In the genomic region with DNA sequence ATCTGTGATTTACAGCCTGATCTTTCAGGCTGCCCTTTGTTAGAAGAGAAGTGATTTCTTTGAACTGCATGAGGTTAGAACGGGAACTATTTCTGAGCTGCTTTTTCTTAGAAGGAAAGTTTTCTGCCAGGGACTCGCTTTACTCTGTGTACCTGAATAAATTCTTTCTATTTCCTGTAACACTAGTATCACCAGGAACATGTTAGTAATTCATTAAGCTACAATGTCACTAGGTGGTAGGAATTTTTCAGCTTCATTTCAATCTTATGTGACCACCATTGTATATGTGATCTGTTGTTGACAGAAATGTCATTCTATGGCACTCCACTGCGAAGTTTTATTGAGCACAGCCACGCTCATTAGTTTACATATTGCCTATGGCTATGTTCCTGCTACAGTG, we compare ENCODE assay signal across 16 cellular contexts.
DNase-seq lines count a peak whose midpoint lies in the region; ATAC-seq and TF ChIP-seq lines count a peak whose summit lies in the region.
"Had no signal": no experiment of that assay in that cellular context is flagged by ENCODE, and none has a peak within 500 bp of the region (broad histone marks: within the 10 kb centered on the region; RNA-seq: fewer than 3 reads in every experiment).

No MANE protein-coding gene starts in this region.

- peak overlapping the region; percentile 83 for H3K27ac ChIP-seq in cardiac muscle cell
- H3K27ac ChIP-seq in right atrium auricular region = no peak overlapping the region
- no peak overlapping the region for H3K27ac ChIP-seq in SK-N-MC
- no peak overlapping the region for H3K27ac ChIP-seq in psoas muscle
- H3K27ac ChIP-seq: BLaER1 had no signal

- H3K27ac Mint-ChIP-seq in nephron (peak overlapping the region; percentile 57 to 91 (median 88)), type B pancreatic cell (peak overlapping the region; percentile 67)
- H3K27ac Mint-ChIP-seq: IgD-negative memory B cell had no signal

- ATAC-seq in HG02973 (IDR thresholded peaks at IDR 0.05; ENCODE audit: unreplicated experiment) (no peak), psoas muscle (no peak)

- H3K27me3 ChIP-seq in cardiac muscle cell (no peaks in the 10 kb centered on the region), right atrium auricular region (no peaks in the 10 kb centered on the region), psoas muscle (ENCODE audit: insufficient read depth in 3 of 3, low read length in 2 of 3) (no peaks in the 10 kb centered on the region)

- H3K4me1 ChIP-seq in cardiac muscle cell (ENCODE audit: low read depth) (no peaks in the 10 kb centered on the region), right atrium auricular region (no peaks in the 10 kb centered on the region), psoas muscle (no peaks in the 10 kb centered on the region)
- H3K4me1 ChIP-seq: BLaER1 had no signal

- H3K36me3 Mint-ChIP-seq in nephron (ENCODE audit: low read depth) (no peaks in the 10 kb centered on the region), type B pancreatic cell (no peaks in the 10 kb centered on the region)
- H3K36me3 Mint-ChIP-seq: CD8-positive, alpha-beta memory T cell; IgD-negative memory B cell had no signal

- H3K27me3 Mint-ChIP-seq in nephron (ENCODE audit: low read depth) (no peaks in the 10 kb centered on the region), type B pancreatic cell (no peaks in the 10 kb centered on the region)
- H3K27me3 Mint-ChIP-seq: CD8-positive, alpha-beta memory T cell; IgD-negative memory B cell had no signal

- intact Hi-C loops in psoas muscle (cut with DNase I) = no loop called here

- peaks cover 11% of the 10 kb centered on the region for H3K9me3 Mint-ChIP-seq in nephron
- H3K9me3 Mint-ChIP-seq in type B pancreatic cell = no peaks in the 10 kb centered on the region

- no peaks in the 10 kb centered on the region for H3K9me3 ChIP-seq in cardiac muscle cell (ENCODE audit: low read depth)
- H3K9me3 ChIP-seq in right atrium auricular region = no peaks in the 10 kb centered on the region
- H3K9me3 ChIP-seq in SK-N-MC (ENCODE audit: low read depth, low read length) = no peaks in the 10 kb centered on the region
- H3K9me3 ChIP-seq in psoas muscle = no peaks in the 10 kb centered on the region

- DNase-seq in cardiac muscle cell (ENCODE audit: low read depth in 1 of 2, low spot score in 1 of 2) = no peak
- no peak for DNase-seq in right atrium auricular region (ENCODE audit: low spot score)
- no peak for DNase-seq in SK-N-MC (ENCODE audit: low read depth, low spot score)
- no peak for DNase-seq in type B pancreatic cell (ENCODE audit: extremely low spot score, unreplicated experiment)
- no peak for DNase-seq in GM19238 (ENCODE audit: insufficient read length, low spot score)
- DNase-seq in psoas muscle = no peak
- DNase-seq: CD8-positive, alpha-beta memory T cell; H7; Kasumi-1; NCI-H187; NCI-H510A; NCI-H82 had no signal

- 19 to 33% (median 21%) methylated on average over 4 of the region's 4 CpGs for WGBS in psoas muscle, 3 donors

- H3K9ac ChIP-seq in SK-N-MC (ENCODE audit: insufficient read length) = no peak overlapping the region
- H3K9ac ChIP-seq: BLaER1 had no signal

- H3K4me1 Mint-ChIP-seq in nephron (peaks cover 17% of the 10 kb centered on the region), type B pancreatic cell (ENCODE audit: unreplicated experiment) (peaks cover 10% of the 10 kb centered on the region)
- H3K4me1 Mint-ChIP-seq: CD8-positive, alpha-beta memory T cell; IgD-negative memory B cell had no signal

- TF ChIP-seq CTCF in cardiac muscle cell (IDR thresholded peaks at IDR 0.05; ENCODE audit: low read depth, low read length) = no peak
- TF ChIP-seq CTCF in right atrium auricular region (IDR thresholded peaks at IDR 0.05) = no peak
- TF ChIP-seq CTCF in nephron (IDR thresholded peaks at IDR 0.05; ENCODE audit: unreplicated experiment in 3 of 3) = no peak
- no peak for TF ChIP-seq CTCF in type B pancreatic cell (conservative IDR thresholded peaks at IDR 0.05)
- TF ChIP-seq CTCF in psoas muscle (IDR thresholded peaks at IDR 0.05) = no peak

- H3K4me3 Mint-ChIP-seq in nephron (peak overlapping the region in 2 of 3 experiments; percentile 38 to 39), type B pancreatic cell (peak overlapping the region; percentile 51)
- H3K4me3 Mint-ChIP-seq: CD8-positive, alpha-beta memory T cell; IgD-negative memory B cell had no signal

- H3K36me3 ChIP-seq in cardiac muscle cell (no peaks in the 10 kb centered on the region), right atrium auricular region (no peaks in the 10 kb centered on the region), SK-N-MC (ENCODE audit: insufficient read depth, low read length) (no peaks in the 10 kb centered on the region), psoas muscle (ENCODE audit: insufficient read depth in 1 of 2, low read depth in 1 of 2) (no peaks in the 10 kb centered on the region)
- H3K36me3 ChIP-seq: BLaER1 had no signal

- H3K4me3 ChIP-seq in cardiac muscle cell = no peak overlapping the region
- no peak overlapping the region for H3K4me3 ChIP-seq in right atrium auricular region
- peak overlapping the region; percentile 7; the same call in 1 of the 2 replicates for H3K4me3 ChIP-seq in SK-N-MC
- H3K4me3 ChIP-seq in psoas muscle = no peak overlapping the region
- H3K4me3 ChIP-seq: BLaER1 had no signal
